1 cellular context compared by ENCODE assay signal in the genomic region with DNA sequence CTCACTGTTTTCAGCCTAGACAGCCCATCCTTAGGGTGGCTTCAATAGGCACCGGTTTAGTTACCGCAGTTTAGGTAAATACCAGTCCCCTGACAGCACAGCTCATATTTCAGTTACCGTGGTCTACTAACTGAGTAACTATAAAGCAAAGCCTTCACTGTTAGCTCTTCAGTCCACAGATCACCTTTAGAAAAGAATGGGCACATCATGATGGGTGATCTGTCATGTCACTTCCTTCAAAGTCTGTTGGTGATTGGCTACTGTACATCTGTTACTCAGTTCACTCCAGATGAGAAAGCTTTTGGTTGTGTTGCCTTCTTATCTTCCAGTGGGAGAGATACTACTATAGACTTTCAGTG.
A peak's percentile ranks its signal among the peaks of the same experiment; 100 is the strongest.
TF ChIP-seq lines count a peak whose summit lies in the region.

No MANE protein-coding gene starts in this region.

TF ChIP-seq in K562, 482 proteins besides CTCF, POLR2A, EP300 and RAD21 (continued from another document):
- TF ChIP-seq, protein P1, sequence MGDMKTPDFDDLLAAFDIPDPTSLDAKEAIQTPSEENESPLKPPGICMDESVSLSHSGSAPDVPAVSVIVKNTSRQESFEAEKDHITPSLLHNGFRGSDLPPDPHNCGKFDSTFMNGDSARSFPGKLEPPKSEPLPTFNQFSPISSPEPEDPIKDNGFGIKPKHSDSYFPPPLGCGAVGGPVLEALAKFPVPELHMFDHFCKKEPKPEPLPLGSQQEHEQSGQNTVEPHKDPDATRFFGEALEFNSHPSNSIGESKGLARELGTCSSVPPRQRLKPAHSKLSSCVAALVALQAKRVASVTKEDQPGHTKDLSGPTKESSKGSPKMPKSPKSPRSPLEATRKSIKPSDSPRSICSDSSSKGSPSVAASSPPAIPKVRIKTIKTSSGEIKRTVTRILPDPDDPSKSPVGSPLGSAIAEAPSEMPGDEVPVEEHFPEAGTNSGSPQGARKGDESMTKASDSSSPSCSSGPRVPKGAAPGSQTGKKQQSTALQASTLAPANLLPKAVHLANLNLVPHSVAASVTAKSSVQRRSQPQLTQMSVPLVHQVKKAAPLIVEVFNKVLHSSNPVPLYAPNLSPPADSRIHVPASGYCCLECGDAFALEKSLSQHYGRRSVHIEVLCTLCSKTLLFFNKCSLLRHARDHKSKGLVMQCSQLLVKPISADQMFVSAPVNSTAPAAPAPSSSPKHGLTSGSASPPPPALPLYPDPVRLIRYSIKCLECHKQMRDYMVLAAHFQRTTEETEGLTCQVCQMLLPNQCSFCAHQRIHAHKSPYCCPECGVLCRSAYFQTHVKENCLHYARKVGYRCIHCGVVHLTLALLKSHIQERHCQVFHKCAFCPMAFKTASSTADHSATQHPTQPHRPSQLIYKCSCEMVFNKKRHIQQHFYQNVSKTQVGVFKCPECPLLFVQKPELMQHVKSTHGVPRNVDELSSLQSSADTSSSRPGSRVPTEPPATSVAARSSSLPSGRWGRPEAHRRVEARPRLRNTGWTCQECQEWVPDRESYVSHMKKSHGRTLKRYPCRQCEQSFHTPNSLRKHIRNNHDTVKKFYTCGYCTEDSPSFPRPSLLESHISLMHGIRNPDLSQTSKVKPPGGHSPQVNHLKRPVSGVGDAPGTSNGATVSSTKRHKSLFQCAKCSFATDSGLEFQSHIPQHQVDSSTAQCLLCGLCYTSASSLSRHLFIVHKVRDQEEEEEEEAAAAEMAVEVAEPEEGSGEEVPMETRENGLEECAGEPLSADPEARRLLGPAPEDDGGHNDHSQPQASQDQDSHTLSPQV (IDR thresholded peaks at IDR 0.05), result peak; percentile 57; the same call in 1 of the 2 replicates
- TF ChIP-seq SMARCA4 (IDR thresholded peaks at IDR 0.05) (peak; percentile 87), CREBBP (IDR thresholded peaks at IDR 0.05; ENCODE audit: low read depth, low read length) (no peak), CBFA2T3 (IDR thresholded peaks at IDR 0.05) (peak; percentile 87), KDM1A (IDR thresholded peaks at IDR 0.05) (peak; percentile 68 to 80), MTA1 (IDR thresholded peaks at IDR 0.05; ENCODE audit: borderline replicate concordance) (no peak; the same call in 1 of the 2 replicates)
- TF ChIP-seq, protein P2, sequence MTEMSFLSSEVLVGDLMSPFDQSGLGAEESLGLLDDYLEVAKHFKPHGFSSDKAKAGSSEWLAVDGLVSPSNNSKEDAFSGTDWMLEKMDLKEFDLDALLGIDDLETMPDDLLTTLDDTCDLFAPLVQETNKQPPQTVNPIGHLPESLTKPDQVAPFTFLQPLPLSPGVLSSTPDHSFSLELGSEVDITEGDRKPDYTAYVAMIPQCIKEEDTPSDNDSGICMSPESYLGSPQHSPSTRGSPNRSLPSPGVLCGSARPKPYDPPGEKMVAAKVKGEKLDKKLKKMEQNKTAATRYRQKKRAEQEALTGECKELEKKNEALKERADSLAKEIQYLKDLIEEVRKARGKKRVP (CRISPR knock-in tag; IDR thresholded peaks at IDR 0.05), result no peak
